26 cellular contexts compared by ENCODE assay signal in the genomic region with DNA sequence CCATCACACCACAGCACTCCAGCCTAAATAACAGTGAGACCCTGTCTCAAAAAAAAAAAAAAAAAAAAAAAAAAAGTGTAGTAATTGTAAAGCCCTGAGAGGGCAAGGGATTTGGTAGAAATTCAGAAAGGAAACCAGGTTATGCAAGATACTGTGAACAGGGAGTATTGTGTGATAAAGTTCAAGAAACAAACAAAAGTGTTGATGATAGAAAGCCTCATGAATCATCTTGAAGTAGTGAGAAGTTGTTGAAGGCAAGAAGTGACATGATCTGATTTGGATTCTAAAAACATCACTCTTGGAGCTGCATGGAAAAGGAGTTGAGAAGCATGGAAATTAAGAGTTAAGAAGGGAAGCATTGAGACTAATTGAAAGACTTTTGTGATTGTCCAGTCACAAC.
"Had no signal": no experiment of that assay in that cellular context is flagged by ENCODE, and none has a peak within 500 bp of the region (broad histone marks: within the 10 kb centered on the region; RNA-seq: fewer than 3 reads in every experiment).

No MANE protein-coding gene starts in this region.

- H3K4me1 ChIP-seq: gastroesophageal sphincter, left ventricle myocardium inferior, lower lobe of right lung, pancreas, prostate gland, right lobe of liver, spleen, tibial artery, upper lobe of left lung, uterus had no signal

- H3K27ac Mint-ChIP-seq: dendritic cell treated with granulocyte-macrophage colony-stimulating factor and Interleukin-4, amounts not matched to agents 40 ng/mL and 50 ng/mL, for 4 days; nephron had no signal

- H3K4me1 Mint-ChIP-seq: nephron had no signal

- FAIRE-seq: colon, kidney, pancreas had no signal

- H3K27ac ChIP-seq: gastroesophageal sphincter, left ventricle myocardium inferior, lower lobe of right lung, pancreas, prostate gland, right lobe of liver, spleen, tibial artery, upper lobe of left lung, uterus had no signal

- DNase-seq: cerebellar nuclear complex; glutamatergic neuron; kidney; left cardiac atrium; left ventricle myocardium inferior; lower lobe of right lung; mesenchymal stem cell; midbrain; naive B cell; occipital lobe; pancreas; retina; right lobe of liver; spleen; stimulated activated CD4-positive, alpha-beta T cell treated with anti-CD3 and anti-CD28 coated beads, Interleukin-15, amount 100 ng/mL, for 24 hours; stimulated activated CD4-positive, alpha-beta T cell treated with anti-CD3 and anti-CD28 coated beads, Interleukin-1b, Interleukin-23, amount 100 ng/mL, for 48 hours; stimulated activated CD4-positive, alpha-beta T cell treated with anti-CD3 and anti-CD28 coated beads, Interleukin-4, amount 100 ng/mL, for 24 hours; stimulated activated naive CD4-positive, alpha-beta T cell; tibial artery; upper lobe of left lung; uterus had no signal

- H3K36me3 ChIP-seq: lower lobe of right lung, pancreas, prostate gland, right lobe of liver, uterus had no signal

- ATAC-seq: gastroesophageal sphincter, left cardiac atrium, lower lobe of right lung, pancreas, right lobe of liver had no signal

- H3K27me3 ChIP-seq: gastroesophageal sphincter, pancreas, right lobe of liver, spleen, tibial artery, upper lobe of left lung, uterus had no signal

- H3K4me3 ChIP-seq: gastroesophageal sphincter, left ventricle myocardium inferior, lower lobe of right lung, pancreas, prostate gland, right lobe of liver, spleen, tibial artery, upper lobe of left lung, uterus had no signal

- H3K9me3 ChIP-seq: lower lobe of right lung, pancreas, prostate gland, right lobe of liver, uterus had no signal

- H3K27me3 Mint-ChIP-seq: dendritic cell treated with granulocyte-macrophage colony-stimulating factor and Interleukin-4, amounts not matched to agents 40 ng/mL and 50 ng/mL, for 4 days; naive B cell had no signal

- H3K4me3 Mint-ChIP-seq: dendritic cell treated with granulocyte-macrophage colony-stimulating factor and Interleukin-4, amounts not matched to agents 40 ng/mL and 50 ng/mL, for 4 days; naive B cell; nephron had no signal
